In genomic region chr15:70142072-70142321, GRCh38 we compare ENCODE assay signal across 16 cellular contexts. TPM values are rescaled to one million over a fixed set of nuclear protein-coding genes. Genes with fewer than 3 reads are reported as not detected.
DNase-seq lines count a peak whose midpoint lies in the region; ATAC-seq, FAIRE-seq and TF ChIP-seq lines count a peak whose summit lies in the region.
"Had no signal": no experiment of that assay in that cellular context is flagged by ENCODE, and none has a peak within 500 bp of the region (broad histone marks: within the 10 kb centered on the region; RNA-seq: fewer than 3 reads in every experiment).

No MANE protein-coding gene starts in this region.

- no peak overlapping the region for H2BK15ac ChIP-seq in IMR-90 (ENCODE audit: low read depth, low read length)

- H3K27ac Mint-ChIP-seq in activated CD4-positive, alpha-beta T cell treated with anti-CD3 and anti-CD28 coated beads for 36 hours, result no peak overlapping the region
- H3K27ac Mint-ChIP-seq in astrocyte (ENCODE audit: unreplicated experiment), result peak overlapping the region; percentile 77

- no peaks in the 10 kb centered on the region for H3K79me1 ChIP-seq in IMR-90 (ENCODE audit: low read depth in 1 of 2, low read length in 2 of 2)

- intact Hi-C loops in activated CD4-positive, alpha-beta T cell treated with anti-CD3 and anti-CD28 coated beads for 36 hours (cut with DNase I, micrococcal nuclease), result loop anchor here (1.0 to 5.0 kb wide), 8 partner anchors 41 to 430 kb away; no protein-coding TSS in a partner anchor
- intact Hi-C loops in IMR-90 (cut with micrococcal nuclease), result no loop called here

- H3K27me3 ChIP-seq in IMR-90 (ENCODE audit: control insufficient read depth, insufficient read depth, low read length) (peaks cover 31% of the 10 kb centered on the region), astrocyte (ENCODE audit: insufficient read depth, low read length) (peaks cover 19% of the 10 kb centered on the region), osteoblast (ENCODE audit: insufficient read depth, low read length) (peaks cover 13% of the 10 kb centered on the region)

- FAIRE-seq in astrocyte (lab: Jason Lieb, UNC), result no peak
- FAIRE-seq: K562 had no signal

- ATAC-seq in activated CD4-positive, alpha-beta T cell treated with anti-CD3 and anti-CD28 coated beads for 36 hours, result peak; percentile 74
- ATAC-seq in IMR-90 (ENCODE audit: low read depth) (no peak), HG02678 (IDR thresholded peaks at IDR 0.05; ENCODE audit: unreplicated experiment) (no peak)

- no peak overlapping the region for H3K4me3 ChIP-seq in IMR-90 (ENCODE audit: insufficient read depth, low read depth, low read length)
- H3K4me3 ChIP-seq in astrocyte (ENCODE audit: insufficient read depth, low read depth, low read length), result no peak overlapping the region
- no peak overlapping the region for H3K4me3 ChIP-seq in osteoblast (ENCODE audit: insufficient read depth, low read length)
- H3K4me3 ChIP-seq: K562, skin epidermis had no signal

- in situ Hi-C loops in IMR-90 (cut with MboI; ENCODE audit: low sequenced_read_pairs), result no loop called here

- H3K14ac ChIP-seq in IMR-90 (replicated peaks; ENCODE audit: low read depth, low read length), result no peak overlapping the region

- CTCF ChIA-PET in activated CD4-positive, alpha-beta T cell treated with anti-CD3 and anti-CD28 coated beads for 36 hours (lab: Charles Lee), result interaction anchor here (0.7 to 0.8 kb wide), 3 partner anchors 42 to 428 kb away, joined by 3 to 4 read pairs (median 3); no protein-coding TSS in a partner anchor
- CTCF ChIA-PET in IMR-90 (lab: Yijun Ruan, JAX), result interaction anchor here (0.6 kb wide), 1 partner anchor 19 kb away, joined by 3 read pairs; no protein-coding TSS in a partner anchor
- CTCF ChIA-PET in RWPE1 (lab: Yijun Ruan, JAX), result interaction anchor here (1.1 kb wide), 1 partner anchor 443 kb away, joined by 3 read pairs; no protein-coding TSS in a partner anchor

- no peak overlapping the region for H3K27ac ChIP-seq in IMR-90 (ENCODE audit: insufficient read depth, low read length)
- peak overlapping the region; percentile 25 for H3K27ac ChIP-seq in astrocyte (ENCODE audit: low read depth, low read length)
- peak overlapping the region; percentile 56 for H3K27ac ChIP-seq in osteoblast (ENCODE audit: low read depth, low read length)
- no peak overlapping the region for H3K27ac ChIP-seq in RWPE1
- H3K27ac ChIP-seq: parathyroid adenoma had no signal

- no peak overlapping the region for H2BK20ac ChIP-seq in IMR-90 (ENCODE audit: low read depth, low read length)

- no peak overlapping the region for H3K4me3 Mint-ChIP-seq in activated CD4-positive, alpha-beta T cell treated with anti-CD3 and anti-CD28 coated beads for 36 hours
- H3K4me3 Mint-ChIP-seq in astrocyte (ENCODE audit: unreplicated experiment), result no peak overlapping the region

- H3K4me1 ChIP-seq in IMR-90 (ENCODE audit: control insufficient read depth, insufficient read depth, low read length) (peaks cover 10% of the 10 kb centered on the region; the same call in 1 of the 2 replicates), astrocyte (ENCODE audit: insufficient read depth, low read length) (peaks cover 14% of the 10 kb centered on the region), osteoblast (ENCODE audit: insufficient read depth, low read length) (peaks cover 25% of the 10 kb centered on the region)

- BruUV-seq in IMR-90 (replicated peaks; lab: Mats Ljungman, UMichigan), result no TSS peak

- H2AK5ac ChIP-seq in IMR-90 (ENCODE audit: low read depth, low read length), result no peak overlapping the region

- H3K4me2 ChIP-seq in IMR-90 (ENCODE audit: low read depth, low read length) (no peak overlapping the region; the same call in 1 of the 2 replicates), astrocyte (ENCODE audit: low read length) (peak overlapping the region; percentile 75), osteoblast (ENCODE audit: insufficient read depth, low read length) (peak overlapping the region; percentile 66)

- peaks cover 34% of the 10 kb centered on the region for H3K4me1 Mint-ChIP-seq in activated CD4-positive, alpha-beta T cell treated with anti-CD3 and anti-CD28 coated beads for 36 hours
- H3K4me1 Mint-ChIP-seq in astrocyte (ENCODE audit: low read depth, unreplicated experiment), result peaks cover 23% of the 10 kb centered on the region

- H3K9ac ChIP-seq in IMR-90 (ENCODE audit: low read depth, low read length) (no peak overlapping the region), astrocyte (ENCODE audit: low read length) (no peak overlapping the region)
- H3K9ac ChIP-seq: parathyroid adenoma had no signal

- no peak overlapping the region for H2AK9ac ChIP-seq in IMR-90 (replicated peaks; ENCODE audit: low read depth, low read length, poor library complexity)

- no peak for TF ChIP-seq RAD21 in IMR-90 (IDR thresholded peaks at IDR 0.05; ENCODE audit: low read length)

- no peak overlapping the region for H4K8ac ChIP-seq in IMR-90 (ENCODE audit: low read depth in 2 of 2, low read length in 2 of 2)

- H4K91ac ChIP-seq in IMR-90 (ENCODE audit: insufficient read depth, low read depth, low read length), result no peak overlapping the region

- no peaks in the 10 kb centered on the region for H3K9me3 Mint-ChIP-seq in activated CD4-positive, alpha-beta T cell treated with anti-CD3 and anti-CD28 coated beads for 36 hours (ENCODE audit: low read depth)
- H3K9me3 Mint-ChIP-seq in astrocyte (ENCODE audit: unreplicated experiment), result peaks cover 5% of the 10 kb centered on the region

- H3K36me3 Mint-ChIP-seq in activated CD4-positive, alpha-beta T cell treated with anti-CD3 and anti-CD28 coated beads for 36 hours (ENCODE audit: low read depth), result no peaks in the 10 kb centered on the region
- H3K36me3 Mint-ChIP-seq in astrocyte (ENCODE audit: low read depth, unreplicated experiment), result peaks cover 3% of the 10 kb centered on the region
- H3K36me3 Mint-ChIP-seq: CD8-positive, alpha-beta memory T cell had no signal

- H2AFZ ChIP-seq in IMR-90 (replicated peaks; ENCODE audit: low read length, poor library complexity) (peak overlapping the region; percentile 18), astrocyte (ENCODE audit: low read depth, low read length) (no peak overlapping the region), osteoblast (ENCODE audit: low read length) (no peak overlapping the region)

- H3K18ac ChIP-seq in IMR-90 (ENCODE audit: low read depth, low read length), result no peak overlapping the region; the same call in 1 of the 2 replicates

- dilution Hi-C loops in IMR-90 (cut with HindIII; ENCODE audit: low sequenced_read_pairs, unreplicated experiment), result no loop called here

- no peak overlapping the region for H2BK5ac ChIP-seq in IMR-90 (ENCODE audit: low read depth, low read length, poor library complexity, severe bottlenecking)

- no peaks in the 10 kb centered on the region for H3K79me2 ChIP-seq in astrocyte (ENCODE audit: insufficient read depth, low read length)
- no peaks in the 10 kb centered on the region for H3K79me2 ChIP-seq in osteoblast (ENCODE audit: insufficient read depth, low read length)
- H3K79me2 ChIP-seq: parathyroid adenoma had no signal

- no peak overlapping the region for H3K56ac ChIP-seq in IMR-90 (ENCODE audit: extremely low read depth, insufficient read depth, low read length)

- H3K36me3 ChIP-seq in IMR-90 (ENCODE audit: control insufficient read depth, insufficient read depth, low read length) (no peaks in the 10 kb centered on the region), astrocyte (ENCODE audit: insufficient read depth, low read length) (no peaks in the 10 kb centered on the region), osteoblast (ENCODE audit: insufficient read depth, low read length) (no peaks in the 10 kb centered on the region)
- H3K36me3 ChIP-seq: heart right ventricle had no signal

- H2BK120ac ChIP-seq in IMR-90 (ENCODE audit: low read depth, low read length), result no peak overlapping the region; the same call in 1 of the 2 replicates

- no peak overlapping the region; the same call in 1 of the 2 replicates for H3K23ac ChIP-seq in IMR-90 (ENCODE audit: low read depth, low read length)

- H3K9me3 ChIP-seq in IMR-90 (ENCODE audit: control insufficient read depth, insufficient read depth, low read length) (no peaks in the 10 kb centered on the region), astrocyte (ENCODE audit: insufficient read depth, low read depth, low read length) (no peaks in the 10 kb centered on the region), osteoblast (ENCODE audit: low read depth, low read length) (no peaks in the 10 kb centered on the region)
- H3K9me3 ChIP-seq: heart right ventricle had no signal

- TF ChIP-seq POLR2A in IMR-90 (IDR thresholded peaks at IDR 0.05; ENCODE audit: low read depth, low read length), result no peak
- TF ChIP-seq POLR2A in erythroblast (IDR thresholded peaks at IDR 0.05; ENCODE audit: low read length), result no peak

- H3K27me3 Mint-ChIP-seq in activated CD4-positive, alpha-beta T cell treated with anti-CD3 and anti-CD28 coated beads for 36 hours, result peaks cover 21% of the 10 kb centered on the region
- peaks cover 63% of the 10 kb centered on the region for H3K27me3 Mint-ChIP-seq in astrocyte (ENCODE audit: low read depth, unreplicated experiment)

- DNase-seq in activated CD4-positive, alpha-beta T cell treated with anti-CD3 and anti-CD28 coated beads for 36 hours, result no peak
- DNase-seq in activated CD4-positive, alpha-beta T cell treated with anti-CD3 and anti-CD28 coated beads, Interleukin-2, amount 50 U/mL, for 4 hours, result no peak
- no peak for DNase-seq in IMR-90
- DNase-seq in astrocyte (ENCODE audit: low read depth), result no peak
- no peak for DNase-seq in osteoblast (ENCODE audit: insufficient read length, low spot score, missing footprints)
- no peak for DNase-seq in erythroblast (lab: John Stamatoyannopoulos, UW)
- DNase-seq in RWPE1 (ENCODE audit: low spot score), result no peak
- DNase-seq: aorta; CD8-positive, alpha-beta memory T cell; H7; NCI-H1105 had no signal

- H4K5ac ChIP-seq in IMR-90 (ENCODE audit: low read depth, low read length), result no peak overlapping the region

- H3K9me1 ChIP-seq in IMR-90 (ENCODE audit: insufficient read depth, low read length), result no peaks in the 10 kb centered on the region

- POLR2A ChIA-PET in activated CD4-positive, alpha-beta T cell treated with anti-CD3 and anti-CD28 coated beads for 36 hours (lab: Charles Lee), result interaction anchor here (0.7 to 1.0 kb wide), 3 partner anchors 42 to 350 kb away, joined by 3 to 4 read pairs (median 3); partner anchors contain the start of gene TLE3
- POLR2A ChIA-PET in IMR-90 (lab: Charles Lee; ENCODE audit: unreplicated experiment), result no interaction called here
- POLR2A ChIA-PET in RWPE1 (lab: Yijun Ruan, JAX; ENCODE audit: low non-redundant PET), result no interaction called here

- H4K20me1 ChIP-seq in IMR-90 (ENCODE audit: insufficient read depth, low read length), result no peaks in the 10 kb centered on the region
- no peaks in the 10 kb centered on the region for H4K20me1 ChIP-seq in astrocyte (ENCODE audit: insufficient read depth, low read length)
- H4K20me1 ChIP-seq in osteoblast (ENCODE audit: insufficient read depth, low read length), result no peaks in the 10 kb centered on the region

- no peak for TF ChIP-seq CTCF in IMR-90 (conservative IDR thresholded peaks at IDR 0.05; ENCODE audit: low read depth, low read length)
- no peak for TF ChIP-seq CTCF in astrocyte (IDR thresholded peaks at IDR 0.05; ENCODE audit: insufficient read depth, low read depth, low read length)
- no peak for TF ChIP-seq CTCF in osteoblast (IDR thresholded peaks at IDR 0.05; ENCODE audit: extremely low read depth, low read depth, low read length)
- TF ChIP-seq CTCF in RWPE1 (conservative IDR thresholded peaks at IDR 0.05; ENCODE audit: low read depth), result no peak

- H3K4ac ChIP-seq in IMR-90 (ENCODE audit: low read depth, low read length), result no peak overlapping the region

RNA-seq across cellular contexts. Expression of gene TLE3, which starts 44.3 kb away (rescaled TPM):
- total RNA-seq in activated CD4-positive, alpha-beta T cell treated with anti-CD3 and anti-CD28 coated beads for 36 hours, result 10 to 100 TPM; 89.2 to 97.6 TPM
- total RNA-seq in IMR-90 (2012; rRNA removed) (5.6 and 6.5 TPM in 2 replicates), astrocyte (45.4 and 61.0 TPM in 2 replicates), osteoblast (21.5 and 29.7 TPM in 2 replicates)
- 15.2 and 16.3 TPM in 2 replicates for polyA plus RNA-seq in IMR-90 (2012; rRNA removed)
- polyA plus RNA-seq in IMR-90 (2012; cell fraction: cytosol; rRNA removed), result 15.9 and 20.8 TPM in 2 replicates
- 43.1 and 63.1 TPM in 2 replicates for polyA plus RNA-seq in IMR-90 (2012; cell fraction: nucleus; rRNA removed; ENCODE audit: low replicate concordance)

Comparison
In these comparisons a context has a peak if more than half of its experiments do, and no peak if none do; other contexts are left out.
1. H3K27ac ChIP-seq: peak in astrocyte (single experiment) and osteoblast (single experiment); none in IMR-90 (single experiment) and RWPE1 (single experiment).